1 cellular context compared by ENCODE assay signal in the genomic region with DNA sequence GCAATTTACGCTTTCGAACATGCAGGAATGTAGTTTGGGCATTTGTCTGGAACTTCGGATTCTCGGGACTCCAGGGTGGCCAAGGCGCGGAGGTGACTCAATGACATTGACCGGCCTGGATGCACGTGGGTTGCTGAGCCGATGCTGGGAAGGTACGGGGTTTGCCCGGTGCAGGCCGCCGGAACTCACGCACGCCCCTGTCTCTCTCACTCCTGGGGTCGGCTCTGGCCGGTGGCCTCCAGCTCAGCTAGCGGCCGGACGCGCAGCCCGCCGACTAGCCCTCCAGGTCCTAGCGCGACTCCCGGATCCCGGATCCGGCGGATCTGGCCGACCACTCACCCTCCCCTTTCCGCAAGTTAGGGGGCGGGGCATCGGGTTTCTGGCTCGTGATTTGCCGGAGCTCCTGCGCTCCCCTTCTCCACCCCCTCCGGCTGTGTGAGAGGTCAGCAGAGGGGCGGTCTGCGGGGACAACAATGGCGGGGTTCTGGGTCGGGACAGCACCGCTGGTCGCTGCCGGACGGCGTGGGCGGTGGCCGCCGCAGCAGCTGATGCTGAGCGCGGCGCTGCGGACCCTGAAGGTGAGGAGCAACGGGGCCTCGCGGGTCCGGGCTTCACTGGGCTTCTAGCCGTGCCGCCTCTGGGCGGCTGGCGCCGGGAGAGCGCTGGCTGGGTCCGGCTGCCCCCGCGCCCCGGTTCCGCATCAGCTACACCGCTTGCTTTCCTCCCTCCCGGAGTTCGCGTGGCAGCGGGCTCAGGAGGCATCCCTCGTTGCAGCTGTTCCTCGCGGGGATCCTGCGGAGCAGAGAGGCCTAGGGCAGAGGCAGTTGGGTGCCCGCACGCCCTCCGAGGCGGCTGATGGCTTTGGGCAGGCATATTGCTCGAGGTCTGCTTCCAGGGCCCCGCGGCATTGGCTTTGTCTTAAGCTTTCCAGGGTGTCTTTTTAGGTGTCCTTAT.
TF ChIP-seq lines count a peak whose summit lies in the region.

PCCA (plus strand) TSS at position 446 of the 954 bp plus-strand sequence; CDS start at position 474, 28 bp downstream.

TF ChIP-seq in liver, 16 proteins besides CTCF, POLR2A, EP300 and RAD21 (continued from another document):
- peak; percentile 7 for TF ChIP-seq FOXA2 (IDR thresholded peaks at IDR 0.05)
- TF ChIP-seq EGR1 (IDR thresholded peaks at IDR 0.05; ENCODE audit: low read depth in 2 of 2) = peak; percentile 77 to 93
- TF ChIP-seq, protein P1, sequence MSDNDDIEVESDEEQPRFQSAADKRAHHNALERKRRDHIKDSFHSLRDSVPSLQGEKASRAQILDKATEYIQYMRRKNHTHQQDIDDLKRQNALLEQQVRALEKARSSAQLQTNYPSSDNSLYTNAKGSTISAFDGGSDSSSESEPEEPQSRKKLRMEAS (IDR thresholded peaks at IDR 0.05) = peak; percentile 81
- TF ChIP-seq, protein P2, sequence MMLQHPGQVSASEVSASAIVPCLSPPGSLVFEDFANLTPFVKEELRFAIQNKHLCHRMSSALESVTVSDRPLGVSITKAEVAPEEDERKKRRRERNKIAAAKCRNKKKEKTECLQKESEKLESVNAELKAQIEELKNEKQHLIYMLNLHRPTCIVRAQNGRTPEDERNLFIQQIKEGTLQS (IDR thresholded peaks at IDR 0.05) = no peak
- TF ChIP-seq HNF4G (IDR thresholded peaks at IDR 0.05) = no peak
- peak in 1 of 2 donors; percentile 57 for TF ChIP-seq JUND (IDR thresholded peaks at IDR 0.05)
